Comparison of ENCODE assay signal across 31 cellular contexts in genomic region chr12:130436741-130437501, GRCh38.
"Had no signal": no experiment of that assay in that cellular context is flagged by ENCODE, and none has a peak within 500 bp of the region (broad histone marks: within the 10 kb centered on the region; RNA-seq: fewer than 3 reads in every experiment).

No MANE protein-coding gene starts in this region.

- H3K4me1 Mint-ChIP-seq: activated CD4-positive, alpha-beta T cell treated with anti-CD3 and anti-CD28 coated beads for 36 hours; activated CD8-positive, alpha-beta memory T cell treated with anti-CD3 and anti-CD28 coated beads, Interleukin-2, amount 10 ng/mL, durations not matched to agents 7 days and 5 days; activated naive CD4-positive, alpha-beta T cell treated with anti-CD3 and anti-CD28 coated beads, Interleukin-2, amount 50 U/mL, for 24 hours; activated naive CD8-positive, alpha-beta T cell treated with anti-CD3 and anti-CD28 coated beads, Interleukin-2, amount 50 U/mL, for 24 hours; central memory CD8-positive, alpha-beta T cell; natural killer cell; neural progenitor cell; stimulated activated memory B cell treated with anti-CD40 and anti-IgM and Interleukin-4, amounts not matched to agents 10 μg/mL and 1 μg/mL and 100 μg/mL, for 72 hours had no signal

- H3K4me1 ChIP-seq: breast epithelium, colonic mucosa, neural progenitor cell, right lobe of liver, testis, transverse colon had no signal

- H3K4me3 ChIP-seq: breast epithelium, colonic mucosa, neural progenitor cell, right lobe of liver, testis, transverse colon had no signal

- H3K4me2 ChIP-seq: neural progenitor cell had no signal

- FAIRE-seq: frontal cortex, islet of Langerhans, small intestine, urothelium cell line had no signal

- DNase-seq: activated CD4-positive, alpha-beta T cell treated with anti-CD3 and anti-CD28 coated beads for 36 hours; activated CD4-positive, CD25-positive, alpha-beta regulatory T cell; activated CD8-positive, alpha-beta memory T cell treated with anti-CD3 and anti-CD28 coated beads, Interleukin-2, amount 10 ng/mL, durations not matched to agents 7 days and 5 days; activated CD8-positive, alpha-beta T cell treated with anti-CD3 and anti-CD28 coated beads, Interleukin-2, amount 10 ng/mL, durations not matched to agents 7 days and 5 days; activated gamma-delta T cell; activated naive CD8-positive, alpha-beta T cell treated with anti-CD3 and anti-CD28 coated beads, Interleukin-2, amount 50 U/mL, for 24 hours; amygdala; colonic mucosa; effector memory CD4-positive, alpha-beta T cell; glutamatergic neuron; left cardiac atrium; mesenchymal stem cell; natural killer cell; small intestine; stimulated activated CD4-positive, alpha-beta T cell treated with anti-CD3 and anti-CD28 coated beads, Interleukin-1b, Interleukin-23, amount 100 ng/mL, for 48 hours; stimulated activated CD4-positive, alpha-beta T cell treated with anti-CD3 and anti-CD28 coated beads, Interleukin-4, amount 100 ng/mL, for 4 hours; stimulated activated CD8-positive, alpha-beta memory T cell treated with anti-CD3 and anti-CD28 coated beads, Interleukin-4, amount 100 ng/mL, for 48 hours; T-helper 1 cell; testis; transverse colon had no signal

- H3K9me3 Mint-ChIP-seq: activated naive CD4-positive, alpha-beta T cell treated with anti-CD3 and anti-CD28 coated beads, Interleukin-2, amount 50 U/mL, for 24 hours; central memory CD8-positive, alpha-beta T cell had no signal

- H3K4me3 Mint-ChIP-seq: activated CD4-positive, alpha-beta T cell treated with anti-CD3 and anti-CD28 coated beads for 36 hours; activated CD8-positive, alpha-beta memory T cell treated with anti-CD3 and anti-CD28 coated beads, Interleukin-2, amount 10 ng/mL, durations not matched to agents 7 days and 5 days; activated CD8-positive, alpha-beta T cell treated with anti-CD3 and anti-CD28 coated beads, Interleukin-2, amount 10 ng/mL, durations not matched to agents 7 days and 5 days; activated naive CD4-positive, alpha-beta T cell treated with anti-CD3 and anti-CD28 coated beads, Interleukin-2, amount 50 U/mL, for 24 hours; activated naive CD8-positive, alpha-beta T cell treated with anti-CD3 and anti-CD28 coated beads, Interleukin-2, amount 50 U/mL, for 24 hours; central memory CD8-positive, alpha-beta T cell; natural killer cell; neural progenitor cell; stimulated activated memory B cell treated with anti-CD40 and anti-IgM and Interleukin-4, amounts not matched to agents 10 μg/mL and 1 μg/mL and 100 μg/mL, for 72 hours; T-helper 2 cell treated with Interferon-gamma antibody and Interleukin-4, amounts not matched to agents 5 μg/mL and 100 μg/mL, for 36 hours had no signal

- H3K27ac Mint-ChIP-seq: activated CD4-positive, alpha-beta T cell treated with anti-CD3 and anti-CD28 coated beads for 36 hours; activated CD8-positive, alpha-beta memory T cell treated with anti-CD3 and anti-CD28 coated beads, Interleukin-2, amount 10 ng/mL, durations not matched to agents 7 days and 5 days; activated CD8-positive, alpha-beta T cell treated with anti-CD3 and anti-CD28 coated beads, Interleukin-2, amount 10 ng/mL, durations not matched to agents 7 days and 5 days; activated naive CD4-positive, alpha-beta T cell treated with anti-CD3 and anti-CD28 coated beads, Interleukin-2, amount 50 U/mL, for 24 hours; activated naive CD8-positive, alpha-beta T cell treated with anti-CD3 and anti-CD28 coated beads, Interleukin-2, amount 50 U/mL, for 24 hours; natural killer cell; neural progenitor cell; progenitor cell of endocrine pancreas; stimulated activated memory B cell treated with anti-CD40 and anti-IgM and Interleukin-4, amounts not matched to agents 10 μg/mL and 1 μg/mL and 100 μg/mL, for 72 hours; T-helper 2 cell treated with Interferon-gamma antibody and Interleukin-4, amounts not matched to agents 5 μg/mL and 100 μg/mL, for 36 hours had no signal

- H3K27me3 Mint-ChIP-seq: activated CD4-positive, alpha-beta T cell treated with anti-CD3 and anti-CD28 coated beads for 36 hours; activated CD8-positive, alpha-beta memory T cell treated with anti-CD3 and anti-CD28 coated beads, Interleukin-2, amount 10 ng/mL, durations not matched to agents 7 days and 5 days; activated naive CD4-positive, alpha-beta T cell treated with anti-CD3 and anti-CD28 coated beads, Interleukin-2, amount 50 U/mL, for 24 hours; activated naive CD8-positive, alpha-beta T cell treated with anti-CD3 and anti-CD28 coated beads, Interleukin-2, amount 50 U/mL, for 24 hours; central memory CD8-positive, alpha-beta T cell; progenitor cell of endocrine pancreas; stimulated activated memory B cell treated with anti-CD40 and anti-IgM and Interleukin-4, amounts not matched to agents 10 μg/mL and 1 μg/mL and 100 μg/mL, for 72 hours had no signal

- H3K36me3 Mint-ChIP-seq: activated CD8-positive, alpha-beta memory T cell treated with anti-CD3 and anti-CD28 coated beads, Interleukin-2, amount 10 ng/mL, durations not matched to agents 7 days and 5 days; activated naive CD4-positive, alpha-beta T cell treated with anti-CD3 and anti-CD28 coated beads, Interleukin-2, amount 50 U/mL, for 24 hours; natural killer cell; stimulated activated memory B cell treated with anti-CD40 and anti-IgM and Interleukin-4, amounts not matched to agents 10 μg/mL and 1 μg/mL and 100 μg/mL, for 72 hours had no signal

- H3K27ac ChIP-seq: breast epithelium, colonic mucosa, neural progenitor cell, right lobe of liver, testis, transverse colon had no signal

- H3K36me3 ChIP-seq: breast epithelium, colonic mucosa, neural progenitor cell, right lobe of liver, transverse colon had no signal

- H3K27me3 ChIP-seq: breast epithelium, colonic mucosa, neural progenitor cell, right lobe of liver, testis, transverse colon had no signal

- H3K9ac ChIP-seq: neural progenitor cell had no signal

- H2AFZ ChIP-seq: neural progenitor cell had no signal

- H3K9me3 ChIP-seq: colonic mucosa, right lobe of liver, testis, transverse colon had no signal
